Comparison of ENCODE assay signal across 8 cellular contexts in the genomic region with DNA sequence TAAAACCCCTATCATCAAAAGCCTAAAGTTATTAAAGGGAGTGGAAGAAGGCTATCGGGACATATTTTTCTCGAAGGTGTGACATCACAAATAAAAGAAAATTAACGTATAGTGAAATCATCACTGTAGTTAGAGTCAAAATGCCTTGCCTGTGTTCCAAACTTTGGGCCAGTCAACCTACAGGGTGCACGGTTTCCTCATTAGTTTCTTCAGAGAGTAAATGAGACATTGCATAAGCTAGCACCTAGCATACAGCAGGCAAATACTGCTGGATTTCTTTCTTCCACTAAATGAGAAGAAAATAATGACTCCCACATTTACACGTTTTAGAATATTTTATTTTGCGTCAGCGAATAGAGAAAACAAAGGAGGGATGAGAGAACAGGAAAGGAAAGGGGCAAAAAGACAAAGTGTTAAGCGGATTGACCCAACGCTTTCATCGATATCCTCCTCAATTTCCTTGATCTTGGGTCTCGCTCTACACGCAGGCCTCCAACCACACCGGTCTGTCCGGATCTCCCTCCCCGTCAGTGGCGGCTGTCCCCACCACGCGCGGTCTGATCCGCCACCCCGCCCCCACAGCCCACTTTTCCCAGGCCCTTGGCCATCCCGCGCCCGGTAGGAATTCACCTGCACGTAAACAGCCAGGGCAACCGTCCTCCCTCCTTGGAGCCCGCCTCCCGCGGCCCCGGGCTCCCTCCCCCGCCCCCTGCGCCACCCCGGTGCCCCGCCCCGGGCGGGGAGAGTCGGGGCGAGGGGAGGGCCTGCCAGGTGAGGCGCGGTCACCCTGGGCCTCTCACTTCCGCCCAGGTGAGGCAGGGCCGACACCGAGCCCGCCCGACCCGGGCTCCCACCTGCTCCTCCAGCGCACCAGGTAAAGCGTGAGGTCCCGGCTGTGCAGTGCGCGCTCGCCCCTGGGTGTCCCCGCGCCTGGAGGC. TPM values are rescaled to one million over a fixed set of nuclear protein-coding genes. Genes with fewer than 3 reads are reported as not detected.
DNase-seq lines count a peak whose midpoint lies in the region; ATAC-seq and TF ChIP-seq lines count a peak whose summit lies in the region.

A gene with protein sequence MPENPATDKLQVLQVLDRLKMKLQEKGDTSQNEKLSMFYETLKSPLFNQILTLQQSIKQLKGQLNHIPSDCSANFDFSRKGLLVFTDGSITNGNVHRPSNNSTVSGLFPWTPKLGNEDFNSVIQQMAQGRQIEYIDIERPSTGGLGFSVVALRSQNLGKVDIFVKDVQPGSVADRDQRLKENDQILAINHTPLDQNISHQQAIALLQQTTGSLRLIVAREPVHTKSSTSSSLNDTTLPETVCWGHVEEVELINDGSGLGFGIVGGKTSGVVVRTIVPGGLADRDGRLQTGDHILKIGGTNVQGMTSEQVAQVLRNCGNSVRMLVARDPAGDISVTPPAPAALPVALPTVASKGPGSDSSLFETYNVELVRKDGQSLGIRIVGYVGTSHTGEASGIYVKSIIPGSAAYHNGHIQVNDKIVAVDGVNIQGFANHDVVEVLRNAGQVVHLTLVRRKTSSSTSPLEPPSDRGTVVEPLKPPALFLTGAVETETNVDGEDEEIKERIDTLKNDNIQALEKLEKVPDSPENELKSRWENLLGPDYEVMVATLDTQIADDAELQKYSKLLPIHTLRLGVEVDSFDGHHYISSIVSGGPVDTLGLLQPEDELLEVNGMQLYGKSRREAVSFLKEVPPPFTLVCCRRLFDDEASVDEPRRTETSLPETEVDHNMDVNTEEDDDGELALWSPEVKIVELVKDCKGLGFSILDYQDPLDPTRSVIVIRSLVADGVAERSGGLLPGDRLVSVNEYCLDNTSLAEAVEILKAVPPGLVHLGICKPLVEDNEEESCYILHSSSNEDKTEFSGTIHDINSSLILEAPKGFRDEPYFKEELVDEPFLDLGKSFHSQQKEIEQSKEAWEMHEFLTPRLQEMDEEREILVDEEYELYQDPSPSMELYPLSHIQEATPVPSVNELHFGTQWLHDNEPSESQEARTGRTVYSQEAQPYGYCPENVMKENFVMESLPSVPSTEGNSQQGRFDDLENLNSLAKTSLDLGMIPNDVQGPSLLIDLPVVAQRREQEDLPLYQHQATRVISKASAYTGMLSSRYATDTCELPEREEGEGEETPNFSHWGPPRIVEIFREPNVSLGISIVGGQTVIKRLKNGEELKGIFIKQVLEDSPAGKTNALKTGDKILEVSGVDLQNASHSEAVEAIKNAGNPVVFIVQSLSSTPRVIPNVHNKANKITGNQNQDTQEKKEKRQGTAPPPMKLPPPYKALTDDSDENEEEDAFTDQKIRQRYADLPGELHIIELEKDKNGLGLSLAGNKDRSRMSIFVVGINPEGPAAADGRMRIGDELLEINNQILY (N-terminal part only) (plus strand): TSS at position 799 of the 938 bp plus-strand sequence. CDS start 20,413 bp downstream, outside the sequence.

- H4K20me1 ChIP-seq in fibroblast of lung (ENCODE audit: control insufficient read depth, extremely low read depth, insufficient read depth, low read length) = no peaks in the 10 kb centered on the region

- H3K4me1 Mint-ChIP-seq in activated T-cell treated with anti-CD3 and anti-CD28 coated beads, Interleukin-2, amount 50 U/mL, for 4 hours (ENCODE audit: low read depth) = peaks cover 22% of the 10 kb centered on the region
- H3K4me1 Mint-ChIP-seq in nephron progenitor cell = peaks cover 18% of the 10 kb centered on the region

- H3K9ac ChIP-seq in fibroblast of lung (ENCODE audit: insufficient read depth, low read length) = peak within 1 kb of the TSS; percentile 74

- no peak for TF ChIP-seq EP300 in stomach (IDR thresholded peaks at IDR 0.05)

- intact Hi-C loops in stomach (cut with DNase I; ENCODE audit: low total_unique reads) = no loop called here

- peak within 1 kb of the TSS; percentile 56 for H3K27ac ChIP-seq in fibroblast of lung (ENCODE audit: insufficient read depth, low read length)
- peak within 1 kb of the TSS; percentile 93 to 99 (median 97) for H3K27ac ChIP-seq in stomach

- H2AFZ ChIP-seq in fibroblast of lung (ENCODE audit: low read length) = peak within 1 kb of the TSS; percentile 79

- H3K9me3 Mint-ChIP-seq in activated T-cell treated with anti-CD3 and anti-CD28 coated beads, Interleukin-2, amount 50 U/mL, for 4 hours = no peaks in the 10 kb centered on the region
- H3K9me3 Mint-ChIP-seq in nephron progenitor cell = no peaks in the 10 kb centered on the region

- H3K36me3 ChIP-seq in fibroblast of lung (ENCODE audit: control insufficient read depth, insufficient read depth, low read length) (no peaks in the 10 kb centered on the region), stomach (no peaks in the 10 kb centered on the region)

- peak in 1 of 4 donors; percentile 55 for TF ChIP-seq POLR2A in stomach (IDR thresholded peaks at IDR 0.05)

- H3K27me3 ChIP-seq in fibroblast of lung (ENCODE audit: control insufficient read depth, insufficient read depth, low read length) = no peaks in the 10 kb centered on the region
- no peaks in the 10 kb centered on the region for H3K27me3 ChIP-seq in stomach

- H3K4me3 Mint-ChIP-seq in activated T-cell treated with anti-CD3 and anti-CD28 coated beads, Interleukin-2, amount 50 U/mL, for 4 hours = peak within 1 kb of the TSS; percentile 92
- peak within 1 kb of the TSS; percentile 88 for H3K4me3 Mint-ChIP-seq in nephron progenitor cell

- H3K36me3 Mint-ChIP-seq in activated T-cell treated with anti-CD3 and anti-CD28 coated beads, Interleukin-2, amount 50 U/mL, for 4 hours (ENCODE audit: insufficient read depth) = no peaks in the 10 kb centered on the region
- no peaks in the 10 kb centered on the region for H3K36me3 Mint-ChIP-seq in nephron progenitor cell (ENCODE audit: low read depth)

- TF ChIP-seq CTCF in fibroblast of lung (conservative IDR thresholded peaks at IDR 0.05 in 1 of 2, IDR thresholded peaks at IDR 0.05 in 1 of 2; ENCODE audit: low read depth in 1 of 2, low read length in 2 of 2) (no peak), nephron progenitor cell (IDR thresholded peaks at IDR 0.05) (no peak), stomach (IDR thresholded peaks at IDR 0.05) (no peak)

- peak within 1 kb of the TSS; percentile 84 for H3K4me2 ChIP-seq in fibroblast of lung (ENCODE audit: extremely low read depth, insufficient read depth, low read length)

- peak within 1 kb of the TSS; percentile 54 to 76 (median 67) for H3K4me3 ChIP-seq in fibroblast of lung (replicated peaks in 1 of 4; ENCODE audit: control extremely low read depth in 1 of 4, insufficient read depth in 1 of 4, low read depth in 3 of 4, low read length in 4 of 4)
- H3K4me3 ChIP-seq in stomach = peak within 1 kb of the TSS; percentile 73 to 95 (median 88)

- no peaks in the 10 kb centered on the region for H3K79me2 ChIP-seq in fibroblast of lung (ENCODE audit: control insufficient read depth, insufficient read depth, low read length)

- H3K27me3 Mint-ChIP-seq in activated T-cell treated with anti-CD3 and anti-CD28 coated beads, Interleukin-2, amount 50 U/mL, for 4 hours (ENCODE audit: low read depth) = no peaks in the 10 kb centered on the region
- peaks cover 13% of the 10 kb centered on the region for H3K27me3 Mint-ChIP-seq in nephron progenitor cell (ENCODE audit: low read depth, poor library complexity)

- H3K4me1 ChIP-seq in fibroblast of lung (ENCODE audit: control insufficient read depth, extremely low read depth, insufficient read depth, low read length) (no peaks in the 10 kb centered on the region), stomach (peaks cover 13 to 40% (median 21%) of the 10 kb centered on the region in 4 donors)

- DNase-seq in SHP77 (lab: John Stamatoyannopoulos, UW) = peak; percentile 37 to 75
- no peak for DNase-seq in SHP77 treated with DMSO at 0.1 percent for 48 hours (lab: John Stamatoyannopoulos, UW)
- peak; percentile 78 to 94 for DNase-seq in NCI-H526 (lab: John Stamatoyannopoulos, UW)
- DNase-seq in activated T-cell treated with anti-CD3 and anti-CD28 coated beads, Interleukin-2, amount 50 U/mL, for 4 hours = peak; percentile 58
- peak in 1 of 2 donors; percentile 18 for DNase-seq in fibroblast of lung (ENCODE audit: low read depth in 2 of 2)
- DNase-seq in nephron progenitor cell = peak; percentile 66
- peak; percentile 87 for DNase-seq in stomach

- H3K9me3 ChIP-seq in fibroblast of lung (ENCODE audit: control insufficient read depth, insufficient read depth, low read depth, low read length) (no peaks in the 10 kb centered on the region), stomach (no peaks in the 10 kb centered on the region)

- 2 to 7% (median 4%) methylated on average over 25 to 53 of the region's 54 CpGs for WGBS in stomach, 5 donors

- H3K27ac Mint-ChIP-seq in nephron progenitor cell = no peak within 1 kb of the TSS

- ATAC-seq in HG02970 (IDR thresholded peaks at IDR 0.05; ENCODE audit: low FRiP score, unreplicated experiment) = peak; percentile 73
- peak; percentile 88 for ATAC-seq in activated T-cell treated with anti-CD3 and anti-CD28 coated beads, Interleukin-2, amount 50 U/mL, for 4 hours

RNA-seq across cellular contexts. Expression of the gene that starts here (rescaled TPM):
- 1 to 10 TPM; 3.4 to 4.1 (median 3.9) TPM for total RNA-seq in activated T-cell treated with anti-CD3 and anti-CD28 coated beads, Interleukin-2, amount 50 U/mL, for 4 hours
- total RNA-seq in fibroblast of lung (9.2 and 12.4 TPM in 2 replicates), stomach (100 to 1,000 TPM in 2 of 5 donors, 10 to 100 TPM in 3; 60.7 to 195 (median 80.0) TPM)
- polyA plus RNA-seq in fibroblast of lung (2.5 and 2.9 TPM in 2 replicates), stomach (10 to 100 TPM in 2 of 3 donors, 1 to 10 TPM in 1; 9.1 to 14.0 (median 10.8) TPM)
- 2.3 and 2.5 TPM in 2 replicates for polyA plus RNA-seq in fibroblast of lung (2012)
- 0.41 and 0.59 TPM in 2 replicates for polyA minus RNA-seq in fibroblast of lung (ENCODE audit: low replicate concordance)
